ENCODE assay signal across 10 cellular contexts in the genomic region with DNA sequence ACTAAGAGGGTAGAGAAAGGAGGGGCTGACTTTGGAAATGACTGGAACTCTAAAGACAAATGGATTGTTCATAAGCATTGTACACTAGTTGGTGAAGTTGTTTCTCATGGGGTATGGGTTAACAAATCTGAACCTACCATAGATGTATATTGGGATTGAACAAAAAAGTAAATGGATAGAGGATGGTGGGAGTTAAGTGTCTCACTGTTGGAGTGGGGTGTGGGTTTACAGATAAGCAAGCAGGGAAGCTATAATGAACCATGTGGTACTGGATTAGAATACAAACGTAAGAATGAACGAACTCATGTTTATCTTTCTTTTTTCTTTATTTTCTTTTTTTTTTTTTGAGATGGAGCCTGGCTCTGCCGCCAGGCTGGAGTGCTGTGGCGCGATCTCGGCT.
"Had no signal": no experiment of that assay in that cellular context is flagged by ENCODE, and none has a peak within 500 bp of the region (broad histone marks: within the 10 kb centered on the region; RNA-seq: fewer than 3 reads in every experiment).

No MANE protein-coding gene starts in this region.

- H3K36me3 ChIP-seq: HAP-1 had no signal

- ATAC-seq: GM23338, HCT116 had no signal

- FAIRE-seq: H54 had no signal

- H3K9me3 ChIP-seq: HAP-1 had no signal

- DNase-seq: GM23248, GOT3, H7, H9, HCEC 1CT, HFFc6 had no signal

- H2AFZ ChIP-seq: GM23248, GM23338 had no signal

- H3K9me3 Mint-ChIP-seq: HFFc6 had no signal

- H3K4me2 ChIP-seq: GM23338 had no signal

- H3K27ac ChIP-seq: GM23248 had no signal

- H3K4me1 Mint-ChIP-seq: GM23338, H9 had no signal

- H3K4me3 ChIP-seq: GM23248, GM23338, HAP-1 had no signal

- H3K27ac Mint-ChIP-seq: GM23338, H9, HFFc6 had no signal

- H3K4me1 ChIP-seq: HAP-1 had no signal

- H3K4me3 Mint-ChIP-seq: GM23338, H9, HFFc6 had no signal

- H3K9ac ChIP-seq: GM23248 had no signal
